ENCODE assay signal across 8 cellular contexts in genomic region chr17:28599311-28600184, GRCh38. TPM values are rescaled to one million over a fixed set of nuclear protein-coding genes. Genes with fewer than 3 reads are reported as not detected.
A peak's percentile ranks its signal among the peaks of the same experiment; 100 is the strongest.
DNase-seq lines count a peak whose midpoint lies in the region; ATAC-seq and TF ChIP-seq lines count a peak whose summit lies in the region.

No MANE protein-coding gene starts in this region.

- ATAC-seq in GM21528 (IDR thresholded peaks at IDR 0.05; ENCODE audit: low FRiP score, unreplicated experiment): peak; percentile 50

- WGBS in HUES64: 23% methylated on average over 40 of the region's 40 CpGs
- 16 to 18% methylated on average over 21 to 40 of the region's 40 CpGs for WGBS in testis, 2 donors

- TF ChIP-seq CTCF in Peyer's patch (IDR thresholded peaks at IDR 0.05) (no peak), testis (IDR thresholded peaks at IDR 0.05) (no peak)

- H3K27ac ChIP-seq in HUES64 (ENCODE audit: low read depth, low read length): peak overlapping the region; percentile 74; the same call in 1 of the 2 replicates
- H3K27ac ChIP-seq in Peyer's patch: peak overlapping the region; percentile 87 to 99 (median 92)
- H3K27ac ChIP-seq in testis: peak overlapping the region; percentile 92 to 97

- intact Hi-C loops in testis (cut with DNase I; ENCODE audit: low total_unique reads): no loop called here

- H3K27me3 ChIP-seq in HUES64 (ENCODE audit: insufficient read depth, low read length) (peaks cover 3% of the 10 kb centered on the region; the same call in 1 of the 2 replicates), Peyer's patch (no peaks in the 10 kb centered on the region), testis (no peaks in the 10 kb centered on the region)

- no peaks in the 10 kb centered on the region for H3K9me3 ChIP-seq in HUES64 (ENCODE audit: insufficient read depth, low read depth, low read length)
- H3K9me3 ChIP-seq in Peyer's patch: no peaks in the 10 kb centered on the region
- no peaks in the 10 kb centered on the region for H3K9me3 ChIP-seq in testis

- peak overlapping the region; percentile 97 for H3K9ac ChIP-seq in HUES64 (ENCODE audit: low read depth, low read length)

- H3K4me3 ChIP-seq in HUES64 (ENCODE audit: low read length) (peak overlapping the region; percentile 95), Peyer's patch (peak overlapping the region; percentile 63 to 79 (median 72)), testis (peak overlapping the region; percentile 62 to 75)

- TF ChIP-seq POLR2A in Peyer's patch (IDR thresholded peaks at IDR 0.05) (peak; percentile 3 to 42), testis (IDR thresholded peaks at IDR 0.05) (no peak)

- H3K4me1 ChIP-seq in HUES64 (ENCODE audit: insufficient read depth, low read length) (peaks cover 7% of the 10 kb centered on the region; the same call in 1 of the 2 replicates), Peyer's patch (peaks cover 0 to 27% (median 0%) of the 10 kb centered on the region in 4 donors), testis (peaks cover 10% of the 10 kb centered on the region)

- H3K36me3 ChIP-seq in HUES64 (ENCODE audit: insufficient read depth, low read length) (peaks cover 25% of the 10 kb centered on the region), Peyer's patch (no peaks in the 10 kb centered on the region), testis (ENCODE audit: low read depth, missing control alignments) (no peaks in the 10 kb centered on the region)

- DNase-seq in DMS53 (lab: John Stamatoyannopoulos, UW) (peak; percentile 92), Peyer's patch (peak; percentile 41 to 84 (median 77)), foreskin melanocyte (peak; percentile 87), occipital lobe (lab: John Stamatoyannopoulos, UW) (peak; percentile 63), testis (peak; percentile 70)
- DNase-seq in activated naive CD4-positive, alpha-beta T cell (lab: John Stamatoyannopoulos, UW): peak in 3 of 4 experiments; percentile 33 to 57 (median 53)

RNA-seq across cellular contexts. Expression of gene SPAG5, which starts 0.7 kb away (rescaled TPM):
- 78.9 TPM for polyA plus RNA-seq in HUES64 (2013, experiment 1 of 2)
- 81.8 TPM for polyA plus RNA-seq in HUES64 (2013, experiment 2 of 2)
- total RNA-seq in Peyer's patch: 10 to 100 TPM; 40.3 to 67.7 (median 49.6) TPM
- 4.7 TPM for total RNA-seq in occipital lobe
- 100 to 1,000 TPM in 1 of 2 donors, 10 to 100 TPM in 1; 79.4 to 116 TPM for total RNA-seq in testis
- 232 TPM for polyA plus RNA-seq in testis (ENCODE audit: insufficient read depth, low read depth, low replicate concordance)

RNA-seq across cellular contexts. Expression of gene RSKR, which starts 14.4 kb away (rescaled TPM):
- polyA plus RNA-seq in HUES64 (2013, experiment 1 of 2): 9.2 TPM
- 8.8 TPM for polyA plus RNA-seq in HUES64 (2013, experiment 2 of 2)
- total RNA-seq in Peyer's patch: 10 to 100 TPM; 11.6 to 36.8 (median 23.3) TPM
- total RNA-seq in occipital lobe: 16.5 TPM
- total RNA-seq in testis: 10 to 100 TPM; 38.0 to 41.7 TPM
- polyA plus RNA-seq in testis (ENCODE audit: insufficient read depth, low read depth, low replicate concordance): 18.1 TPM

RNA-seq across cellular contexts. Expression of gene ALDOC, which starts 22.9 kb away (rescaled TPM):
- 36.8 TPM for polyA plus RNA-seq in HUES64 (2013, experiment 1 of 2)
- polyA plus RNA-seq in HUES64 (2013, experiment 2 of 2): 52.5 TPM
- total RNA-seq in Peyer's patch (100 to 1,000 TPM in 2 of 4 donors, 10 to 100 TPM in 2; 14.9 to 192 (median 120) TPM), occipital lobe (78.1 TPM), testis (10 to 100 TPM; 30.7 to 65.8 TPM)
- polyA plus RNA-seq in testis (ENCODE audit: insufficient read depth, low read depth, low replicate concordance): 29.2 TPM

RNA-seq across cellular contexts. Expression of gene PIGS, which starts 28.2 kb away (rescaled TPM):
- polyA plus RNA-seq in HUES64 (2013, experiment 1 of 2): 30.4 TPM
- 35.9 TPM for polyA plus RNA-seq in HUES64 (2013, experiment 2 of 2)
- total RNA-seq in Peyer's patch (100 to 1,000 TPM in 2 of 4 donors, 10 to 100 TPM in 2; 47.0 to 188 (median 107) TPM), occipital lobe (12.8 TPM), testis (100 to 1,000 TPM in 1 of 2 donors, 10 to 100 TPM in 1; 92.4 to 124 TPM)
- polyA plus RNA-seq in testis (ENCODE audit: insufficient read depth, low read depth, low replicate concordance): 57.7 TPM

RNA-seq across cellular contexts. Expression of gene BLTP2, which starts 45.4 kb away (rescaled TPM):
- 58.8 TPM for polyA plus RNA-seq in HUES64 (2013, experiment 1 of 2)
- polyA plus RNA-seq in HUES64 (2013, experiment 2 of 2): 58.7 TPM
- total RNA-seq in Peyer's patch: 100 to 1,000 TPM; 139 to 175 (median 167) TPM
- total RNA-seq in occipital lobe: 83.8 TPM
- total RNA-seq in testis: 100 to 1,000 TPM; 128 to 147 TPM
- polyA plus RNA-seq in testis (ENCODE audit: insufficient read depth, low read depth, low replicate concordance): 84.7 TPM

Comparison
In these comparisons a context has a peak if more than half of its experiments do, and no peak if none do; other contexts are left out.
1. Peak in every context shown above with its lines: DNase-seq, ATAC-seq, H3K4me3 ChIP-seq and H3K27ac ChIP-seq.